Comparison of ENCODE assay signal across 9 cellular contexts in the genomic region with DNA sequence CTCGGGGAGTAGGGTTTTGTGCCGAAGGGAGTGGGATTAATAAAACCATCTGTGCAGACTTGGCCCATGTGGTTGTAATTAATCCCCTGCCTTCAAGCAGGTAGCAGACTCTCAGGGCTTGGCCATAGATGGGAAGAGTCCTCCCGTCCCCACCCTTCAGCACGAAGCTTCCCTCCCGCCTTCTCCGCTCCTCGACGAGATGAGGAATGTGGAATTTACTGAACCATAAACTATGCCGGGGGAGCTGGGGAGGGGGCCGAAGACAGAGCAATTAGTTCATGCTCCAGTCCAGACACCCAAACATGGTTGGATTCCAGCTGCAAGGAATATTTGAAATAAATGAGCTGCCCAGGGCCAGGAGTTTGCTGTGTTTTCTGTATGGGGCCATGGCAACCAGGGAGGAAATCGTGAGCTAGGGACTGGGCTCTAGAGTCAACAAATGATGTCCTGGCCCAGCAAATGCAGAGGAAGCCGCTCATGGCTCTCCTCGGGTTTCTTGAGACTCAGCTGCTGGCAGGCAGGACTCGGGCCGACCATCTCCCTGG.
A peak's percentile ranks its signal among the peaks of the same experiment; 100 is the strongest.
DNase-seq lines count a peak whose midpoint lies in the region; ATAC-seq and TF ChIP-seq lines count a peak whose summit lies in the region.
"Had no signal": no experiment of that assay in that cellular context is flagged by ENCODE, and none has a peak within 500 bp of the region (broad histone marks: within the 10 kb centered on the region; RNA-seq: fewer than 3 reads in every experiment).

No MANE protein-coding gene starts in this region.

- TF ChIP-seq CTCF in prostate gland (IDR thresholded peaks at IDR 0.05), result no peak

- H3K27ac ChIP-seq in BLaER1, result no peak overlapping the region
- H3K27ac ChIP-seq in prostate gland, result peak overlapping the region; percentile 56 to 57

- DNase-seq in amniotic epithelial cell (ENCODE audit: low read depth) (peak; percentile 82), left cardiac atrium (peak; percentile 65), prostate gland (ENCODE audit: low spot score) (peak; percentile 16), C1 segment of cervical spinal cord (lab: John Stamatoyannopoulos, UW) (no peak), GF-D8 (lab: John Stamatoyannopoulos, UW) (no peak)
- no peak for DNase-seq in stimulated activated CD4-positive, alpha-beta T cell treated with anti-CD3 and anti-CD28 coated beads, Interleukin-15, amount 100 ng/mL, for 24 hours
- DNase-seq: COR-L47 had no signal

- H3K4me3 ChIP-seq in BLaER1 (no peak overlapping the region), prostate gland (no peak overlapping the region)

- ATAC-seq in left cardiac atrium, result peak; percentile 78 to 80
- ATAC-seq in GM19467 (IDR thresholded peaks at IDR 0.05; ENCODE audit: unreplicated experiment), result no peak

- no peak overlapping the region for H3K9ac ChIP-seq in BLaER1

- peak overlapping the region; percentile 68; the same call in 1 of the 2 replicates for H3K4me2 ChIP-seq in BLaER1

- H3K9me3 ChIP-seq in BLaER1, result no peaks in the 10 kb centered on the region
- no peaks in the 10 kb centered on the region for H3K9me3 ChIP-seq in prostate gland

- intact Hi-C loops in left cardiac atrium (cut with DNase I), result loop anchor here in 1 of 2 donors (10.0 kb wide), 1 partner anchor 77 kb away; a partner anchor contains a TSS
- intact Hi-C loops in prostate gland (cut with DNase I), result loop anchor here (5.0 kb wide), 1 partner anchor 79 kb away; a partner anchor contains a TSS

- no peaks in the 10 kb centered on the region for H3K36me3 ChIP-seq in BLaER1
- no peaks in the 10 kb centered on the region for H3K36me3 ChIP-seq in prostate gland

- no peaks in the 10 kb centered on the region for H3K27me3 ChIP-seq in BLaER1
- H3K27me3 ChIP-seq in prostate gland (replicated peaks; ENCODE audit: insufficient read depth), result no peaks in the 10 kb centered on the region

- H3K4me1 ChIP-seq in BLaER1, result peaks cover 91% of the 10 kb centered on the region
- no peaks in the 10 kb centered on the region for H3K4me1 ChIP-seq in prostate gland (replicated peaks)

- no peak for TF ChIP-seq POLR2A in prostate gland (IDR thresholded peaks at IDR 0.05)

- 28% methylated on average over 15 of the region's 15 CpGs for WGBS in prostate gland

- no peaks in the 10 kb centered on the region; the same call in 1 of the 2 replicates for H4K20me1 ChIP-seq in BLaER1

Comparison
In these comparisons a context has a peak if more than half of its experiments do, and no peak if none do; other contexts are left out.
1. DNase-seq: peak in amniotic epithelial cell (single experiment), left cardiac atrium (single experiment) and prostate gland (single experiment); none in C1 segment of cervical spinal cord (0 of 14), stimulated activated CD4-positive, alpha-beta T cell treated with anti-CD3 and anti-CD28 coated beads, Interleukin-15, amount 100 ng/mL, for 24 hours (single experiment) and GF-D8 (single experiment).